Comparison of ENCODE assay signal across 29 cellular contexts in genomic region chr1:219202567-219202966, GRCh38.
"Had no signal": no experiment of that assay in that cellular context is flagged by ENCODE, and none has a peak within 500 bp of the region (broad histone marks: within the 10 kb centered on the region; RNA-seq: fewer than 3 reads in every experiment).

No MANE protein-coding gene starts in this region.

- H3K27ac Mint-ChIP-seq: dendritic cell treated with granulocyte-macrophage colony-stimulating factor and Interleukin-4, amounts not matched to agents 40 ng/mL and 50 ng/mL, for 4 days; endodermal cell had no signal

- H3K4me3 ChIP-seq: colonic mucosa, coronary artery, dorsolateral prefrontal cortex, esophagus muscularis mucosa, esophagus squamous epithelium, gastrocnemius medialis, gastroesophageal sphincter, heart left ventricle, heart right ventricle had no signal

- H3K36me3 ChIP-seq: colonic mucosa had no signal

- H3K27me3 ChIP-seq: colonic mucosa, dorsolateral prefrontal cortex, esophagus muscularis mucosa, esophagus squamous epithelium, foreskin keratinocyte, gastrocnemius medialis, gastroesophageal sphincter, heart left ventricle, heart right ventricle had no signal

- H3K27ac ChIP-seq: colonic mucosa, coronary artery, dorsolateral prefrontal cortex, epithelial cell of prostate, esophagus muscularis mucosa, esophagus squamous epithelium, foreskin keratinocyte, gastrocnemius medialis, gastroesophageal sphincter, heart left ventricle, heart right ventricle had no signal

- H3K4me1 Mint-ChIP-seq: endodermal cell had no signal

- DNase-seq: colonic mucosa; cortex of kidney; dermis blood vessel endothelial cell; dorsolateral prefrontal cortex; effector CD4-positive, alpha-beta T cell; effector CD8-positive, alpha-beta T cell; effector memory CD4-positive, alpha-beta T cell; effector memory CD8-positive, alpha-beta T cell; endodermal cell; erythroblast; esophagus squamous epithelium; foreskin fibroblast; foreskin keratinocyte; foreskin melanocyte; gastrocnemius medialis; glutamatergic neuron; head of caudate nucleus; heart left ventricle; heart right ventricle had no signal

- H3K4me1 ChIP-seq: colonic mucosa, esophagus muscularis mucosa, esophagus squamous epithelium, foreskin keratinocyte, gastrocnemius medialis, gastroesophageal sphincter, heart right ventricle had no signal

- H3K9me3 ChIP-seq: colonic mucosa, esophagus muscularis mucosa, esophagus squamous epithelium, gastrocnemius medialis, gastroesophageal sphincter, heart left ventricle, heart right ventricle had no signal

- FAIRE-seq: colon, endometrium, endothelial cell of umbilical vein, frontal cortex had no signal

- H3K27me3 Mint-ChIP-seq: dendritic cell treated with granulocyte-macrophage colony-stimulating factor and Interleukin-4, amounts not matched to agents 40 ng/mL and 50 ng/mL, for 4 days; effector memory CD8-positive, alpha-beta T cell had no signal

- H3K4me3 Mint-ChIP-seq: dendritic cell treated with granulocyte-macrophage colony-stimulating factor and Interleukin-4, amounts not matched to agents 40 ng/mL and 50 ng/mL, for 4 days; effector memory CD8-positive, alpha-beta T cell; endodermal cell had no signal

- ATAC-seq: effector memory CD8-positive, alpha-beta T cell; esophagus mucosa; foreskin keratinocyte; gastrocnemius medialis; gastroesophageal sphincter; heart left ventricle; heart right ventricle had no signal

- H3K9me3 Mint-ChIP-seq: dendritic cell treated with granulocyte-macrophage colony-stimulating factor and Interleukin-4, amounts not matched to agents 40 ng/mL and 50 ng/mL, for 4 days; effector memory CD8-positive, alpha-beta T cell; endodermal cell had no signal
